ENCODE assay signal across 14 cellular contexts in the genomic region with DNA sequence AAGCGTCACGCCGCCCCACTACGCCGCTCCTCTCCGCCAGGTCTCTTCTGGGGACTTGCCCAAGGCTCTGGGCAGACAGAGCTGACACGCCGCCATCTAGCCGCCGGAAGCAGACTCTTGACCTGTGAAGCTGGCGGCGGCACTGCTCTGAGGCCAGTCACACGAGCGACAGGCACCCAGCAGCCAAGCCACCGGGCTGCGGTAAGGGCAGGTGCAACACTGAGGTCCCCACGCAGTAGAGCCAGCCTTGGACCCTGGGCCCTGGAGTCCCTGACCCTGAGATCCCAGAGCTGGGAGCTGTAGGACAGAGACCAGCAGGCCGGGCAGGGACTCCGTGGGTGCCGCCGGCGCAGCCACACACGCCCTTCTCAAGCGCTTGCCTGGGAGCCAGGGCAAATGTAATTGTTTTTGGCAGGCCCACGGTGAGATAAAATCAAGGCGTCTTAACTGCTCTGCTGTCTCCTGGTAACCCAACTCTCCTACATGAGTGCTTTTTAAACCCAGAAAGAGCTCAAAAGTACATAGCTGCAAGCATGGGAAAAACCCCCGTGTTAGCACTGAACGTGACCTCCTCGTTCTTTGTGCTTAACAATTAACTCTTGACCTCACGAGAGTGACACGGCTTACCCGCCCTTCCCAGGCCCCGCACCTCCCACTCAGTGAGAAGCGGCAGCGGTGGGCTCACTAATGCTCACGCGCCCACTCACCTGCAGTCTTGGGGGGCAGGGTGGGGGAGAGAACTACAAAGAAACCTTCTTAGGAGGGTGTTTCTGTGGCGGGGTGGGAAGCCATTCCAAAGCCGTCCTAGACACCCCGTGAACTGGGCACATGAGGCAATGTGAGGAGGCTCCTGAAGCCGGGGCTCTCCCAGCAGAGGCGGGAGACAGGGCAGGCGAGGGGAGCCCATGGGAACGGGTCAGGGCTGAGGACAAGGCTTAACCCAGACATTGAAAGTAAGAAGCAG. TPM values are rescaled to one million over a fixed set of nuclear protein-coding genes. Genes with fewer than 3 reads are reported as not detected.
DNase-seq lines count a peak whose midpoint lies in the region; ATAC-seq and TF ChIP-seq lines count a peak whose summit lies in the region.
"Had no signal": no experiment of that assay in that cellular context is flagged by ENCODE, and none has a peak within 500 bp of the region (broad histone marks: within the 10 kb centered on the region; RNA-seq: fewer than 3 reads in every experiment).

No MANE protein-coding gene starts in this region.

- TF ChIP-seq POLR2A in gastrocnemius medialis (IDR thresholded peaks at IDR 0.05): no peak

- H3K36me3 Mint-ChIP-seq in brain: peaks cover 35% of the 10 kb centered on the region

- TF ChIP-seq CTCF in brain (conservative IDR thresholded peaks at IDR 0.05) (no peak), gastrocnemius medialis (IDR thresholded peaks at IDR 0.05 in 4 of 5, conservative IDR thresholded peaks at IDR 0.05 in 1 of 5) (no peak)

- H3K4me3 ChIP-seq in HUES6 (ENCODE audit: low read depth, low read length) (no peak overlapping the region), gastrocnemius medialis (peak overlapping the region; percentile 39 to 45 (median 44))

- peak overlapping the region in 1 of 5 experiments; percentile 40 for H3K4me3 Mint-ChIP-seq in brain
- H3K4me3 Mint-ChIP-seq: activated T-helper 1 cell treated with anti-CD3 and anti-CD28 coated beads, Interleukin-12 subunit alpha, Interleukin-12 subunit beta, Interleukin-2, Interleukin-4 antibody, amounts not matched to agents 30 ng/mL and 10 ng/mL and 1 ng/mL, durations not matched to agents 14 hours and 24 hours and 36 hours; CD4-positive, alpha-beta memory T cell; naive B cell had no signal

- in situ Hi-C loops in gastrocnemius medialis (cut with MboI; ENCODE audit: low sequenced_read_pairs in 4 of 4): no loop called here

- ATAC-seq in left lobe of liver: peak; percentile 72
- peak; percentile 51 to 72 for ATAC-seq in gastrocnemius medialis
- ATAC-seq in GM21367 (IDR thresholded peaks at IDR 0.05; ENCODE audit: unreplicated experiment): no peak
- no peak for ATAC-seq in GM18867 (IDR thresholded peaks at IDR 0.05; ENCODE audit: unreplicated experiment)
- ATAC-seq: esophagus mucosa had no signal

- H3K9me3 Mint-ChIP-seq in brain: peaks cover 3 to 10% (median 8%) of the 10 kb centered on the region in 5 experiments
- H3K9me3 Mint-ChIP-seq: activated T-helper 1 cell treated with anti-CD3 and anti-CD28 coated beads, Interleukin-12 subunit alpha, Interleukin-12 subunit beta, Interleukin-2, Interleukin-4 antibody, amounts not matched to agents 30 ng/mL and 10 ng/mL and 1 ng/mL, durations not matched to agents 14 hours and 24 hours and 36 hours; CD4-positive, alpha-beta memory T cell had no signal

- no peaks in the 10 kb centered on the region; the same call in 1 of the 2 replicates for H3K4me1 ChIP-seq in HUES6 (ENCODE audit: control insufficient read depth, insufficient read depth, low read length)
- peaks cover 5 to 8% of the 10 kb centered on the region in 2 donors for H3K4me1 ChIP-seq in gastrocnemius medialis

- no peaks in the 10 kb centered on the region for H3K27me3 Mint-ChIP-seq in brain
- H3K27me3 Mint-ChIP-seq: CD4-positive, alpha-beta memory T cell; naive B cell had no signal

- intact Hi-C loops in gastrocnemius medialis (cut with DNase I; ENCODE audit: low total_unique reads): no loop called here

- peaks cover 58% of the 10 kb centered on the region for H3K4me1 Mint-ChIP-seq in brain

- no peaks in the 10 kb centered on the region for H3K27me3 ChIP-seq in HUES6 (ENCODE audit: control insufficient read depth, insufficient read depth, low read length)
- H3K27me3 ChIP-seq in gastrocnemius medialis: no peaks in the 10 kb centered on the region

- no peak overlapping the region for H3K9ac ChIP-seq in HUES6 (ENCODE audit: low read length)

- H3K27ac Mint-ChIP-seq in brain: peak overlapping the region in 3 of 5 experiments; percentile 52 to 86 (median 81)
- H3K27ac Mint-ChIP-seq: activated T-helper 1 cell treated with anti-CD3 and anti-CD28 coated beads, Interleukin-12 subunit alpha, Interleukin-12 subunit beta, Interleukin-2, Interleukin-4 antibody, amounts not matched to agents 30 ng/mL and 10 ng/mL and 1 ng/mL, durations not matched to agents 14 hours and 24 hours and 36 hours; CD4-positive, alpha-beta memory T cell had no signal

- peaks cover 13% of the 10 kb centered on the region for H3K36me3 ChIP-seq in HUES6 (ENCODE audit: control insufficient read depth, insufficient read depth, low read length)
- H3K36me3 ChIP-seq in gastrocnemius medialis: no peaks in the 10 kb centered on the region

- H3K9me3 ChIP-seq in HUES6 (ENCODE audit: control insufficient read depth, insufficient read depth, low read depth, low read length): 0 out of 2 replicates have a peak, but pooled peaks cover 2% of the 10 kb centered on the region
- H3K9me3 ChIP-seq in gastrocnemius medialis: no peaks in the 10 kb centered on the region

- H3K27ac ChIP-seq in HUES6 (ENCODE audit: low read depth, low read length): peak overlapping the region; percentile 55; the same call in 1 of the 2 replicates
- peak overlapping the region in 2 of 4 donors; percentile 38 to 58 for H3K27ac ChIP-seq in gastrocnemius medialis

- DNase-seq in left lobe of liver (ENCODE audit: low spot score) (peak; percentile 91), gastrocnemius medialis (peak in 1 of 2 donors; percentile 57), NCI-H748 (lab: John Stamatoyannopoulos, UW; ENCODE audit: unreplicated experiment) (no peak), NCI-H1048 (lab: John Stamatoyannopoulos, UW) (no peak)
- DNase-seq: activated CD4-positive, alpha-beta T cell treated with anti-CD3 and anti-CD28 coated beads for 48 hours; CD4-positive, alpha-beta memory T cell; naive B cell; NCI-H1417 had no signal

RNA-seq across cellular contexts. Expression of a gene that starts 8.5 kb away (rescaled TPM):
- polyA plus RNA-seq in brain (ENCODE audit: insufficient read depth, low read depth, low replicate concordance): 10.9 TPM
- total RNA-seq in left lobe of liver (29.8 TPM), gastrocnemius medialis (1 to 10 TPM in 3 of 4 donors, under 1 TPM in 1; 0.92 to 3.2 (median 2.1) TPM)
- total RNA-seq: activated T-helper 1 cell treated with anti-CD3 and anti-CD28 coated beads, Interleukin-12 subunit alpha, Interleukin-12 subunit beta, Interleukin-2, Interleukin-4 antibody, amounts not matched to agents 30 ng/mL and 10 ng/mL and 1 ng/mL, durations not matched to agents 14 hours and 24 hours and 36 hours; CD4-positive, alpha-beta memory T cell had no signal
- polyA plus RNA-seq: CD4-positive, alpha-beta memory T cell had no signal

RNA-seq across cellular contexts. Expression of a gene that starts 52.1 kb away (rescaled TPM):
- 10.5 TPM for polyA plus RNA-seq in brain (ENCODE audit: insufficient read depth, low read depth, low replicate concordance)
- total RNA-seq in left lobe of liver (28.1 TPM), gastrocnemius medialis (10 to 100 TPM; 23.3 to 43.8 (median 29.5) TPM)

Comparison
In these comparisons a context has a peak if more than half of its experiments do, and no peak if none do; other contexts are left out.
1. ATAC-seq: peak in left lobe of liver (single experiment) and gastrocnemius medialis (2 of 2); none in GM21367 (single experiment) and GM18867 (single experiment).